8 cellular contexts compared by ENCODE assay signal in the genomic region with DNA sequence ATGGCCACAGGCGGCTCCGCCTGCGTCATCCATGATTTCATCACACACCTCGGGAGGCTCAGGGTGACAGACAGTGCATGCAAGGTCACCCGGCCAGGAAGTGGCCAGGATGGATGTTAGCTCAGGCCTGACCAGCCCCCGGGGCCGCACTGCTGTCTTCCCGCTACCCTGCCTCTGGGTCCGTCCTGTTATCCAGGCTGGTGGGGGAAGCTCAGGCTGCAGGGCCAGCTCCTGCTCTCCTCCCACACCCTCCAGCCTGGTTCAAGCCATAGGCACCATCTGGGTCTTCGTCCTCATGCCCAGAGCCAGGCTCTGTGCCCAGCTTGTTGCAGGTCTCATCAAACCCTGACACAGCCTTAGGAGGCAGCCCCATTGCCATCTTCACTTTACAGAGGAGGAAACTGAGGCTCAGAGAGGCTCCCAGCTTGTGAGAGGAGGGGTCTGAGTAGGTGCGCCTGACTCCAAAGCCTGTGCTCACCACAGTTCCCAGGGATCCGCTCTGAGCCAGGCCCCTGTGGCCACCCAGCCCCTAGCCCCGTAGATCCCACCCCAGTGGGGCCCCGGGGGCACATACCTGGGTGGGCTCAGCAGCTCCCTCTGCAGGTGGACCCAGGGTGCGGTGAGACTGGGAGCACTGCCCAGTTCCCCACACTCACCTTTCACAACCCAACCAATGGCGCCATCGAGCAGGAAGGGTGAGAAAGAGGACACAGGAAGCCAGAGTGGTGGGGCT. TPM values are rescaled to one million over a fixed set of nuclear protein-coding genes. Genes with fewer than 3 reads are reported as not detected.
DNase-seq lines count a peak whose midpoint lies in the region; ATAC-seq and TF ChIP-seq lines count a peak whose summit lies in the region.

No MANE protein-coding gene starts in this region.

- no peaks in the 10 kb centered on the region for H3K4me1 ChIP-seq in OCI-LY3 (ENCODE audit: low read length)

- H3K79me2 ChIP-seq in OCI-LY3 (ENCODE audit: low read length): no peaks in the 10 kb centered on the region

- H2AFZ ChIP-seq in OCI-LY3 (ENCODE audit: low read depth, low read length): no peak overlapping the region

- H3K36me3 ChIP-seq in OCI-LY3 (replicated peaks; ENCODE audit: low read depth, low read length): no peaks in the 10 kb centered on the region

- no peak overlapping the region for H3K4me2 ChIP-seq in OCI-LY3 (ENCODE audit: low read length)

- in situ Hi-C loops in GM13977 (cut with MboI; ENCODE audit: low pct_unique_long_range_greater_than_20kb, low sequenced_read_pairs, unreplicated experiment): no loop called here

- DNase-seq in GM13977 (ENCODE audit: low spot score) (no peak), glomerular visceral epithelial cell (ENCODE audit: extremely low spot score) (peak; percentile 33), renal cortical epithelial cell (ENCODE audit: low read depth) (peak; percentile 22), anterior cingulate cortex (lab: John Stamatoyannopoulos, UW) (no peak), kidney glomerular epithelial cell (lab: John Stamatoyannopoulos, UW) (no peak), activated T-cell treated with anti-CD3 and anti-CD28 coated beads for 4 hours (no peak)

- no peak overlapping the region for H3K4me3 ChIP-seq in OCI-LY3 (ENCODE audit: low read length)

- H4K20me1 ChIP-seq in OCI-LY3 (ENCODE audit: insufficient read depth, low read length): 0 out of 2 replicates have a peak, but pooled peaks cover 4% of the 10 kb centered on the region

- no peaks in the 10 kb centered on the region for H3K9me3 ChIP-seq in OCI-LY3 (ENCODE audit: insufficient read depth, low read length)

- ATAC-seq in GM19452 (IDR thresholded peaks at IDR 0.05; ENCODE audit: unreplicated experiment): no peak

- no peak overlapping the region for H3K9ac ChIP-seq in OCI-LY3 (ENCODE audit: low read length)

- H3K27ac ChIP-seq in OCI-LY3 (ENCODE audit: low read length): no peak overlapping the region

- TF ChIP-seq CTCF in GM13977 (IDR thresholded peaks at IDR 0.05; ENCODE audit: extremely low read depth, insufficient read depth, missing control alignments) (peak; percentile 32), OCI-LY3 (IDR thresholded peaks at IDR 0.05; ENCODE audit: low read depth, low read length) (peak; percentile 27)

- H3K27me3 ChIP-seq in OCI-LY3 (ENCODE audit: low read depth, low read length): peaks cover 27% of the 10 kb centered on the region

RNA-seq across cellular contexts. Expression of a gene that starts 0.4 kb away (rescaled TPM):
- not detected in 2 replicates for total RNA-seq in renal cortical epithelial cell

RNA-seq across cellular contexts. Expression of a gene that starts 26.9 kb away (rescaled TPM):
- 2.9 TPM in 1 of 2 replicates, not detected in the other for total RNA-seq in renal cortical epithelial cell

RNA-seq across cellular contexts. Expression of a gene that starts 39.3 kb away (rescaled TPM):
- total RNA-seq in renal cortical epithelial cell: 38.9 and 305 TPM in 2 replicates

Comparison
In these comparisons a context has a peak if more than half of its experiments do, and no peak if none do; other contexts are left out.
1. DNase-seq: peak in glomerular visceral epithelial cell (single experiment) and renal cortical epithelial cell (single experiment); none in GM13977 (single experiment), anterior cingulate cortex (0 of 58), kidney glomerular epithelial cell (single experiment) and activated T-cell treated with anti-CD3 and anti-CD28 coated beads for 4 hours (single experiment).